8 cellular contexts compared by ENCODE assay signal in the genomic region with DNA sequence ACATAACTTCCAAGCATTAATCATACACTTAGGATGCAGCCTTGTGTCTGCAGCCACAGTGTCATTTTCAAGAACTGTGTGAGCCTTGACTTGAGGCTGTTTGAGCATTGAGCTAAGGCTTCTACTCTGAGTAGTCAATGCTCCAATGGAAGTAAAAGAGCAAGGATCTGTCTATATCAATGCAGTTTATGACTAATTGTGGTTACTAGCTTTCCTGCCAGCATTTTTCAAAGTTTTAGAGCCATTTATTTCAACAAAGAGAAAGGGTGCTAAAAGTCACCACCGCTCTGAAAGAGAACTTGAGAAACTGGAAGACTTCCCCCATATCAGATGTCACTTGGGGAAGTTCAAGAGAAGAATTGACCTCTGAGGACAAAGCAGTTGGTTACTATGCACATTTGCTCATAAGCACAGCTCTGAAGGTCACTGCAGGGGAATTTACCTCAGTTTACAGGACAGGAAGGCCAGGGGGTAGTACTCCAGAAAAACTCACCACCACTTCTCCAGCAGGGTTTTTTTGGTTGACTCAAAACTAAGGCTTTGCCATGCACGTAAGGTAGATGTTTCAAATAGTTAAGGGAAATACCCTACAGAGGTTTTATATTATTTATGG. TPM values are rescaled to one million over a fixed set of nuclear protein-coding genes. Genes with fewer than 3 reads are reported as not detected.
DNase-seq lines count a peak whose midpoint lies in the region; ATAC-seq and TF ChIP-seq lines count a peak whose summit lies in the region.

No MANE protein-coding gene starts in this region.

- WGBS in GM23248 (ENCODE audit: low coverage in 1 of 2, low lambda C conversion rate in 2 of 2, missing lambda C conversion rate in 2 of 2), 2 experiments = 49 to 51% methylated on average over 2 of the region's 2 CpGs

- H3F3A ChIP-seq in GM23248 (ENCODE audit: insufficient read depth) = peaks cover 18% of the 10 kb centered on the region; the same call in 1 of the 2 replicates
- peaks cover 12% of the 10 kb centered on the region; the same call in 1 of the 2 replicates for H3F3A ChIP-seq in Loucy (ENCODE audit: low read depth)

- in situ Hi-C loops in GM23248 (cut with MboI) = no loop called here

- H3K9ac ChIP-seq in GM23248 (no peak overlapping the region), Loucy (ENCODE audit: low read depth, low read length, poor library complexity, severe bottlenecking) (peak overlapping the region; percentile 60)

- peak; percentile 83 for DNase-seq in GM23248
- DNase-seq in cardiac fibroblast (ENCODE audit: low read depth in 2 of 2) = peak; percentile 79 to 81
- no peak for DNase-seq in thoracic aorta (ENCODE audit: low spot score)
- no peak for DNase-seq in NAMALWA (ENCODE audit: low spot score)
- DNase-seq in stimulated activated CD4-positive, alpha-beta T cell treated with anti-CD3 and anti-CD28 coated beads, Interleukin-15, amount 100 ng/mL, for 24 hours = no peak
- no peak for DNase-seq in posterior cingulate gyrus

- no peaks in the 10 kb centered on the region for H3K27me3 ChIP-seq in GM23248 (replicated peaks; ENCODE audit: insufficient read depth)
- no peaks in the 10 kb centered on the region for H3K27me3 ChIP-seq in Loucy (ENCODE audit: insufficient read depth, low read length, poor library complexity, severe bottlenecking)
- no peaks in the 10 kb centered on the region for H3K27me3 ChIP-seq in thoracic aorta (replicated peaks; ENCODE audit: insufficient read depth)

- H3K4me2 ChIP-seq in GM23248 (ENCODE audit: unreplicated experiment) (peak overlapping the region; percentile 79), Loucy (ENCODE audit: low read depth, low read length, poor library complexity, severe bottlenecking) (peak overlapping the region; percentile 69)

- H3K9me2 ChIP-seq in GM23248 (ENCODE audit: insufficient read depth) (no peaks in the 10 kb centered on the region), Loucy (replicated peaks; ENCODE audit: low read depth, low read length) (no peaks in the 10 kb centered on the region)

- TF ChIP-seq CTCF in Loucy (conservative IDR thresholded peaks at IDR 0.05; ENCODE audit: low read length) (no peak), cardiac fibroblast (IDR thresholded peaks at IDR 0.05; ENCODE audit: low read depth, low read length) (no peak), thoracic aorta (IDR thresholded peaks at IDR 0.05) (no peak)

- H3K79me2 ChIP-seq in GM23248 (ENCODE audit: insufficient read depth) (no peaks in the 10 kb centered on the region), Loucy (ENCODE audit: insufficient read depth, low read length) (no peaks in the 10 kb centered on the region)

- H2AFZ ChIP-seq in GM23248 (no peak overlapping the region), Loucy (ENCODE audit: low read length) (peak overlapping the region; percentile 54)

- H3K36me3 ChIP-seq in GM23248 (ENCODE audit: low read depth) (no peaks in the 10 kb centered on the region), Loucy (ENCODE audit: insufficient read depth, low read length) (no peaks in the 10 kb centered on the region), thoracic aorta (no peaks in the 10 kb centered on the region)

- H3K9me3 ChIP-seq in GM23248 (ENCODE audit: low read depth) = no peaks in the 10 kb centered on the region
- no peaks in the 10 kb centered on the region for H3K9me3 ChIP-seq in Loucy (ENCODE audit: insufficient read depth, low read depth, low read length)
- H3K9me3 ChIP-seq in thoracic aorta = no peaks in the 10 kb centered on the region

- intact Hi-C loops in posterior cingulate gyrus (cut with DNase I) = no loop called here

- H4K20me1 ChIP-seq in GM23248 (ENCODE audit: insufficient read depth) = no peaks in the 10 kb centered on the region
- H4K20me1 ChIP-seq in Loucy (ENCODE audit: insufficient read depth, low read length, poor library complexity, severe bottlenecking) = no peaks in the 10 kb centered on the region

- peak overlapping the region; percentile 31 for H3K27ac ChIP-seq in GM23248
- no peak overlapping the region for H3K27ac ChIP-seq in thoracic aorta

- H3K4me3 ChIP-seq in GM23248 (no peak overlapping the region), Loucy (ENCODE audit: low read length, poor library complexity, severe bottlenecking) (peak overlapping the region; percentile 41), cardiac fibroblast (replicated peaks in 1 of 2; ENCODE audit: low read depth in 2 of 2, low read length in 2 of 2) (no peak overlapping the region), thoracic aorta (no peak overlapping the region)

- H3K4me1 ChIP-seq in GM23248 (ENCODE audit: insufficient read depth) (peaks cover 16% of the 10 kb centered on the region), Loucy (ENCODE audit: insufficient read depth, low read length, poor library complexity, severe bottlenecking) (peaks cover 57% of the 10 kb centered on the region), thoracic aorta (ENCODE audit: control insufficient read depth in 1 of 2, low read depth in 2 of 2) (peaks cover 13 to 15% of the 10 kb centered on the region in 2 donors)

- ATAC-seq in GM18499 (IDR thresholded peaks at IDR 0.05; ENCODE audit: insufficient read depth, unreplicated experiment) = peak; percentile 39
- peak; percentile 34 for ATAC-seq in thoracic aorta (ENCODE audit: insufficient number of reproducible peaks, low FRiP score, low read depth)

RNA-seq across cellular contexts. Expression of a gene that starts 24.5 kb away (rescaled TPM):
- total RNA-seq in GM23248 (2014; rRNA removed; shearing (Covaris generic)) = not detected in 2 replicates
- polyA plus RNA-seq in GM23248 (2016; fragmentation: Nextera tagmentation; extraction: Ambion mirVana) = not detected in 2 replicates
- 100 to 1,000 TPM in 1 of 2 donors, 10 to 100 TPM in 1; 54.0 to 127 TPM for total RNA-seq in thoracic aorta

Comparison
In these comparisons a context has a peak if more than half of its experiments do, and no peak if none do; other contexts are left out.
1. DNase-seq: peak in GM23248 (single experiment) and cardiac fibroblast (2 of 2); none in thoracic aorta (single experiment), NAMALWA (single experiment), stimulated activated CD4-positive, alpha-beta T cell treated with anti-CD3 and anti-CD28 coated beads, Interleukin-15, amount 100 ng/mL, for 24 hours (single experiment) and posterior cingulate gyrus (0 of 10).
2. RNA of a gene that starts 24.5 kb away (total RNA-seq): 54.0 to 127 TPM in thoracic aorta; not detected in GM23248; every median in the first group is over 10 times any median in the second.